12 cellular contexts compared by ENCODE assay signal in genomic region chr5:161535762-161536161, GRCh38. TPM values are rescaled to one million over a fixed set of nuclear protein-coding genes. Genes with fewer than 3 reads are reported as not detected.
DNase-seq lines count a peak whose midpoint lies in the region; ATAC-seq, FAIRE-seq and TF ChIP-seq lines count a peak whose summit lies in the region.
"Had no signal": no experiment of that assay in that cellular context is flagged by ENCODE, and none has a peak within 500 bp of the region (broad histone marks: within the 10 kb centered on the region; RNA-seq: fewer than 3 reads in every experiment).

No MANE protein-coding gene starts in this region.

- H3K27me3 ChIP-seq in GM23248 (replicated peaks; ENCODE audit: insufficient read depth) = no peaks in the 10 kb centered on the region

- no peaks in the 10 kb centered on the region for H3K36me3 ChIP-seq in kidney (ENCODE audit: control insufficient read depth in 1 of 2, insufficient read depth in 2 of 2, low read length in 2 of 2)
- no peaks in the 10 kb centered on the region for H3K36me3 ChIP-seq in GM23248 (ENCODE audit: low read depth)

- H3K4me1 Mint-ChIP-seq in activated CD8-positive, alpha-beta memory T cell treated with anti-CD3 and anti-CD28 coated beads, Interleukin-2, amount 10 ng/mL, durations not matched to agents 7 days and 5 days = no peaks in the 10 kb centered on the region
- H3K4me1 Mint-ChIP-seq in activated CD4-positive, alpha-beta T cell treated with anti-CD3 and anti-CD28 coated beads for 36 hours = no peaks in the 10 kb centered on the region

- H3K4me2 ChIP-seq in GM23248 (ENCODE audit: unreplicated experiment) = no peak overlapping the region

- no peak overlapping the region for H3K4me3 Mint-ChIP-seq in activated CD8-positive, alpha-beta memory T cell treated with anti-CD3 and anti-CD28 coated beads, Interleukin-2, amount 10 ng/mL, durations not matched to agents 7 days and 5 days
- H3K4me3 Mint-ChIP-seq in activated CD4-positive, alpha-beta T cell treated with anti-CD3 and anti-CD28 coated beads for 36 hours = no peak overlapping the region

- no peaks in the 10 kb centered on the region for H3K4me1 ChIP-seq in kidney (ENCODE audit: control insufficient read depth in 1 of 2, insufficient read depth in 1 of 2, low read depth in 1 of 2, low read length in 2 of 2)
- H3K4me1 ChIP-seq in GM23248 (ENCODE audit: insufficient read depth) = no peaks in the 10 kb centered on the region

- no peaks in the 10 kb centered on the region for H3K27me3 Mint-ChIP-seq in activated CD8-positive, alpha-beta memory T cell treated with anti-CD3 and anti-CD28 coated beads, Interleukin-2, amount 10 ng/mL, durations not matched to agents 7 days and 5 days
- H3K27me3 Mint-ChIP-seq in activated CD4-positive, alpha-beta T cell treated with anti-CD3 and anti-CD28 coated beads for 36 hours = peaks cover 5% of the 10 kb centered on the region

- POLR2A ChIA-PET in activated CD4-positive, alpha-beta T cell treated with anti-CD3 and anti-CD28 coated beads for 36 hours (lab: Charles Lee) = no interaction called here

- intact Hi-C loops in kidney (cut with DNase I) = no loop called here
- intact Hi-C loops in activated CD4-positive, alpha-beta T cell treated with anti-CD3 and anti-CD28 coated beads for 36 hours (cut with DNase I, micrococcal nuclease) = no loop called here

- ATAC-seq in GM21526 (IDR thresholded peaks at IDR 0.05; ENCODE audit: low FRiP score, unreplicated experiment) (peak; percentile 81), HG03460 (IDR thresholded peaks at IDR 0.05; ENCODE audit: unreplicated experiment) (peak; percentile 71), SK-N-SH treated with all-trans-retinoic acid at 6 μM for 48 hours (no peak)
- no peak for ATAC-seq in activated CD8-positive, alpha-beta memory T cell treated with anti-CD3 and anti-CD28 coated beads, Interleukin-2, amount 10 ng/mL, durations not matched to agents 7 days and 5 days
- no peak for ATAC-seq in activated CD4-positive, alpha-beta T cell treated with anti-CD3 and anti-CD28 coated beads for 36 hours
- ATAC-seq: stimulated activated naive CD8-positive, alpha-beta T cell treated with anti-CD3 and anti-CD28 coated beads, Interleukin-15, Interleukin-2, amounts not matched to agents 100 U/mL and 50 U/mL, for 24 hours had no signal

- H3K27ac ChIP-seq in kidney (ENCODE audit: low read depth in 2 of 2, low read length in 2 of 2) = no peak overlapping the region
- H3K27ac ChIP-seq in GM23248 = no peak overlapping the region

- no peaks in the 10 kb centered on the region for H3F3A ChIP-seq in GM23248 (ENCODE audit: insufficient read depth)

- no peak overlapping the region for H2AFZ ChIP-seq in GM23248

- no peaks in the 10 kb centered on the region for H3K9me2 ChIP-seq in GM23248 (ENCODE audit: insufficient read depth)

- H3K9ac ChIP-seq in kidney (ENCODE audit: low read length in 2 of 2) (no peak overlapping the region), GM23248 (no peak overlapping the region)

- H3K9me3 Mint-ChIP-seq in activated CD8-positive, alpha-beta memory T cell treated with anti-CD3 and anti-CD28 coated beads, Interleukin-2, amount 10 ng/mL, durations not matched to agents 7 days and 5 days (ENCODE audit: low read depth) = peaks cover 2% of the 10 kb centered on the region
- H3K9me3 Mint-ChIP-seq in activated CD4-positive, alpha-beta T cell treated with anti-CD3 and anti-CD28 coated beads for 36 hours (ENCODE audit: low read depth) = peaks cover 2% of the 10 kb centered on the region

- CTCF ChIA-PET in activated CD8-positive, alpha-beta memory T cell treated with anti-CD3 and anti-CD28 coated beads, Interleukin-2, amount 10 ng/mL, durations not matched to agents 7 days and 5 days (lab: Charles Lee) = no interaction called here
- CTCF ChIA-PET in activated CD4-positive, alpha-beta T cell treated with anti-CD3 and anti-CD28 coated beads for 36 hours (lab: Charles Lee) = no interaction called here

- FAIRE-seq in kidney (lab: Jason Lieb, UNC) = no peak
- FAIRE-seq: HTR-8/SVneo had no signal

- 54 to 56% methylated on average over 2 of the region's 2 CpGs for WGBS in GM23248 (ENCODE audit: low coverage in 1 of 2, low lambda C conversion rate in 2 of 2, missing lambda C conversion rate in 2 of 2), 2 experiments

- no peak for DNase-seq in kidney
- DNase-seq in activated CD8-positive, alpha-beta memory T cell treated with anti-CD3 and anti-CD28 coated beads, Interleukin-2, amount 10 ng/mL, durations not matched to agents 7 days and 5 days = no peak
- no peak for DNase-seq in GM23248
- no peak for DNase-seq in activated CD4-positive, alpha-beta T cell treated with anti-CD3 and anti-CD28 coated beads for 36 hours
- DNase-seq: effector CD4-positive, alpha-beta T cell; SIG-M5; stimulated activated naive CD8-positive, alpha-beta T cell treated with anti-CD3 and anti-CD28 coated beads, Interleukin-15, Interleukin-2, amounts not matched to agents 100 U/mL and 50 U/mL, for 24 hours had no signal

- H3K27ac Mint-ChIP-seq in activated CD8-positive, alpha-beta memory T cell treated with anti-CD3 and anti-CD28 coated beads, Interleukin-2, amount 10 ng/mL, durations not matched to agents 7 days and 5 days = no peak overlapping the region
- H3K27ac Mint-ChIP-seq in activated CD4-positive, alpha-beta T cell treated with anti-CD3 and anti-CD28 coated beads for 36 hours = no peak overlapping the region

- H4K20me1 ChIP-seq in GM23248 (ENCODE audit: insufficient read depth) = no peaks in the 10 kb centered on the region

- no peaks in the 10 kb centered on the region for H3K79me2 ChIP-seq in GM23248 (ENCODE audit: insufficient read depth)

- no peaks in the 10 kb centered on the region for H3K36me3 Mint-ChIP-seq in activated CD8-positive, alpha-beta memory T cell treated with anti-CD3 and anti-CD28 coated beads, Interleukin-2, amount 10 ng/mL, durations not matched to agents 7 days and 5 days
- H3K36me3 Mint-ChIP-seq in activated CD4-positive, alpha-beta T cell treated with anti-CD3 and anti-CD28 coated beads for 36 hours (ENCODE audit: low read depth) = no peaks in the 10 kb centered on the region

- in situ Hi-C loops in GM23248 (cut with MboI) = no loop called here

- no peak overlapping the region for H3K4me3 ChIP-seq in kidney (ENCODE audit: low read length in 2 of 2)
- no peak overlapping the region for H3K4me3 ChIP-seq in GM23248

- H3K9me3 ChIP-seq in kidney (ENCODE audit: control insufficient read depth in 1 of 2, low read length in 2 of 2) = no peaks in the 10 kb centered on the region
- H3K9me3 ChIP-seq in GM23248 (ENCODE audit: low read depth) = no peaks in the 10 kb centered on the region

- TF ChIP-seq CTCF in GM12874 (IDR thresholded peaks at IDR 0.05; ENCODE audit: insufficient read depth, low read depth, low read length) (peak; percentile 41; the same call in 1 of the 2 replicates), kidney (IDR thresholded peaks at IDR 0.05; ENCODE audit: borderline replicate concordance, extremely low read depth, insufficient read depth) (peak; percentile 29)

TF ChIP-seq in SK-N-SH treated with all-trans-retinoic acid at 6 μM for 48 hours, 23 proteins besides CTCF, POLR2A, EP300 and RAD21 (continues in another document):
- TF ChIP-seq TSHZ2 (CRISPR knock-in tag; IDR thresholded peaks at IDR 0.05) (no peak), ZNF565 (CRISPR knock-in tag; conservative IDR thresholded peaks at IDR 0.05; ENCODE audit: low read depth) (no peak), ZC3H10 (CRISPR knock-in tag; IDR thresholded peaks at IDR 0.05) (no peak), CSDC2 (CRISPR knock-in tag; IDR thresholded peaks at IDR 0.05) (no peak), TOX (CRISPR knock-in tag; IDR thresholded peaks at IDR 0.05; ENCODE audit: borderline replicate concordance) (no peak), GLIS3 (CRISPR knock-in tag; IDR thresholded peaks at IDR 0.05) (no peak)

RNA-seq across cellular contexts. Expression of gene GABRB2, which starts 10.8 kb away (rescaled TPM):
- 4.4 TPM for total RNA-seq in kidney
- polyA plus RNA-seq in kidney (ENCODE audit: insufficient read depth, low read depth, low replicate concordance) = 0.90 TPM
- total RNA-seq in activated CD8-positive, alpha-beta memory T cell treated with anti-CD3 and anti-CD28 coated beads, Interleukin-2, amount 10 ng/mL, durations not matched to agents 7 days and 5 days = not detected
- total RNA-seq in GM23248 (2014; rRNA removed; shearing (Covaris generic)) = not detected in 2 replicates
- not detected in 2 replicates for polyA plus RNA-seq in GM23248 (2016; fragmentation: Nextera tagmentation; extraction: Ambion mirVana)
- not detected for total RNA-seq in activated CD4-positive, alpha-beta T cell treated with anti-CD3 and anti-CD28 coated beads for 36 hours

Comparison
In these comparisons a context has a peak if more than half of its experiments do, and no peak if none do; other contexts are left out.
1. ATAC-seq: peak in GM21526 (single experiment) and HG03460 (single experiment); none in SK-N-SH treated with all-trans-retinoic acid at 6 μM for 48 hours (single experiment), activated CD8-positive, alpha-beta memory T cell treated with anti-CD3 and anti-CD28 coated beads, Interleukin-2, amount 10 ng/mL, durations not matched to agents 7 days and 5 days (single experiment) and activated CD4-positive, alpha-beta T cell treated with anti-CD3 and anti-CD28 coated beads for 36 hours (single experiment).